Comparison of ENCODE assay signal across 28 cellular contexts in genomic region chr10:45058580-45058979, GRCh38. TPM values are rescaled to one million over a fixed set of nuclear protein-coding genes. Genes with fewer than 3 reads are reported as not detected.
DNase-seq lines count a peak whose midpoint lies in the region; ATAC-seq and TF ChIP-seq lines count a peak whose summit lies in the region.
"Had no signal": no experiment of that assay in that cellular context is flagged by ENCODE, and none has a peak within 500 bp of the region (broad histone marks: within the 10 kb centered on the region; RNA-seq: fewer than 3 reads in every experiment).

No MANE protein-coding gene starts in this region.

- H3K36me3 ChIP-seq in A673 (ENCODE audit: insufficient read depth, low read length, poor library complexity, severe bottlenecking) (no peaks in the 10 kb centered on the region), SK-N-MC (ENCODE audit: insufficient read depth, low read length) (no peaks in the 10 kb centered on the region), esophagus squamous epithelium (no peaks in the 10 kb centered on the region)
- H3K36me3 ChIP-seq: esophagus muscularis mucosa, heart right ventricle had no signal

- BruUV-seq in A673 (replicated peaks; lab: Mats Ljungman, UMichigan): no TSS peak

- H3K9me3 ChIP-seq in A673 (ENCODE audit: low read depth, low read length, poor library complexity, severe bottlenecking) (no peaks in the 10 kb centered on the region), SK-N-MC (ENCODE audit: low read depth, low read length) (no peaks in the 10 kb centered on the region), esophagus squamous epithelium (no peaks in the 10 kb centered on the region)
- no peaks in the 10 kb centered on the region for H3K9me3 ChIP-seq in CD4-positive, alpha-beta T cell (ENCODE audit: control insufficient read depth, low read length)
- H3K9me3 ChIP-seq: esophagus muscularis mucosa, heart right ventricle had no signal

- TF ChIP-seq CTCF in A673 (conservative IDR thresholded peaks at IDR 0.05; ENCODE audit: low read depth, low read length) (no peak), HL-60 (IDR thresholded peaks at IDR 0.05; ENCODE audit: insufficient read depth, low read length) (no peak), esophagus squamous epithelium (IDR thresholded peaks at IDR 0.05) (no peak)
- TF ChIP-seq CTCF in CD4-positive, alpha-beta T cell (IDR thresholded peaks at IDR 0.05): no peak

- intact Hi-C loops in A673 (cut with micrococcal nuclease; ENCODE audit: unreplicated experiment) (no loop called here), esophagus squamous epithelium (cut with DNase I) (no loop called here)
- intact Hi-C loops in CD4-positive, alpha-beta T cell (cut with DNase I, micrococcal nuclease): no loop called here

- no peaks in the 10 kb centered on the region for H3K36me3 Mint-ChIP-seq in CD4-positive, alpha-beta T cell (ENCODE audit: low read depth)
- H3K36me3 Mint-ChIP-seq: activated naive CD8-positive, alpha-beta T cell; brain; CD8-positive, alpha-beta memory T cell; T-cell; type B pancreatic cell; WTC11 had no signal

- H3K27ac Mint-ChIP-seq in CD4-positive, alpha-beta T cell: no peak overlapping the region
- H3K27ac Mint-ChIP-seq: activated CD8-positive, alpha-beta T cell treated with anti-CD3 and anti-CD28 coated beads, Interleukin-2, amount 10 ng/mL, durations not matched to agents 7 days and 5 days; activated naive CD8-positive, alpha-beta T cell; activated T-cell treated with anti-CD3 and anti-CD28 coated beads, Interleukin-2, amount 50 U/mL, for 72 hours; brain; T-cell; type B pancreatic cell; WTC11 had no signal

- H3K4me3 ChIP-seq in A673 (ENCODE audit: low read depth, low read length, poor library complexity, severe bottlenecking): no peak overlapping the region
- no peak overlapping the region for H3K4me3 ChIP-seq in HL-60 (replicated peaks; ENCODE audit: insufficient read depth, low read length)
- H3K4me3 ChIP-seq in SK-N-MC: no peak overlapping the region
- no peak overlapping the region for H3K4me3 ChIP-seq in esophagus squamous epithelium
- H3K4me3 ChIP-seq: esophagus muscularis mucosa, heart right ventricle had no signal

- WGBS in esophagus squamous epithelium, 2 donors: 14 to 43% methylated on average over 1 of the region's 1 CpG

- H3K9me3 Mint-ChIP-seq in CD4-positive, alpha-beta T cell: no peaks in the 10 kb centered on the region
- H3K9me3 Mint-ChIP-seq: activated T-cell treated with anti-CD3 and anti-CD28 coated beads, Interleukin-2, amount 50 U/mL, for 72 hours; CD8-positive, alpha-beta memory T cell; T-cell; type B pancreatic cell had no signal

- no peaks in the 10 kb centered on the region for H3K4me1 ChIP-seq in A673 (ENCODE audit: insufficient read depth, low read length, poor library complexity, severe bottlenecking)
- H3K4me1 ChIP-seq in esophagus squamous epithelium: peaks cover 0 to 39% (median 7%) of the 10 kb centered on the region in 3 donors
- H3K4me1 ChIP-seq: esophagus muscularis mucosa had no signal

- CTCF ChIA-PET in A673 (lab: Charles Lee): no interaction called here
- CTCF ChIA-PET in CD4-positive, alpha-beta T cell (lab: Charles Lee): no interaction called here

- peaks cover 22% of the 10 kb centered on the region for H3K27me3 Mint-ChIP-seq in CD4-positive, alpha-beta T cell
- H3K27me3 Mint-ChIP-seq: brain, type B pancreatic cell had no signal

- H3K4me3 Mint-ChIP-seq in CD4-positive, alpha-beta T cell: no peak overlapping the region
- H3K4me3 Mint-ChIP-seq: activated CD8-positive, alpha-beta T cell treated with anti-CD3 and anti-CD28 coated beads, Interleukin-2, amount 10 ng/mL, durations not matched to agents 7 days and 5 days; activated naive CD8-positive, alpha-beta T cell; activated T-cell treated with anti-CD3 and anti-CD28 coated beads, Interleukin-2, amount 50 U/mL, for 72 hours; brain; CD8-positive, alpha-beta memory T cell; T-cell; type B pancreatic cell; WTC11 had no signal

- no peak overlapping the region for H3K27ac ChIP-seq in A673 (ENCODE audit: low read depth, low read length, poor library complexity, severe bottlenecking)
- H3K27ac ChIP-seq in HL-60 (replicated peaks): no peak overlapping the region
- H3K27ac ChIP-seq in SK-N-MC: no peak overlapping the region
- H3K27ac ChIP-seq in esophagus squamous epithelium: peak overlapping the region in 3 of 4 donors; percentile 16 to 51 (median 43)
- H3K27ac ChIP-seq in CD4-positive, alpha-beta T cell (ENCODE audit: low read depth, low read length): no peak overlapping the region
- H3K27ac ChIP-seq: esophagus muscularis mucosa, heart right ventricle had no signal

- POLR2A ChIA-PET in A673 (lab: Charles Lee; ENCODE audit: low non-redundant PET): no interaction called here
- POLR2A ChIA-PET in CD4-positive, alpha-beta T cell (lab: Charles Lee): no interaction called here

- no peak for TF ChIP-seq POLR2A in esophagus squamous epithelium (IDR thresholded peaks at IDR 0.05)

- ATAC-seq in CD4-positive, alpha-beta T cell (ENCODE audit: poor library complexity): no peak
- ATAC-seq: activated CD8-positive, alpha-beta T cell treated with anti-CD3 and anti-CD28 coated beads, Interleukin-2, amount 10 ng/mL, durations not matched to agents 7 days and 5 days; activated T-cell treated with anti-CD3 and anti-CD28 coated beads, Interleukin-2, amount 50 U/mL, for 72 hours; heart right ventricle; stimulated activated naive CD8-positive, alpha-beta T cell treated with anti-CD3 and anti-CD28 coated beads, Interleukin-15, Interleukin-2, amounts not matched to agents 100 U/mL and 50 U/mL, for 24 hours; T-cell; WTC11 had no signal

- DNase-seq in A673 (ENCODE audit: low spot score): peak; percentile 41
- peak; percentile 2 to 38 for DNase-seq in HL-60 (ENCODE audit: low read depth in 1 of 2, low spot score in 1 of 2)
- peak; percentile 1 for DNase-seq in SK-N-MC (ENCODE audit: low read depth, low spot score)
- no peak for DNase-seq in esophagus squamous epithelium (lab: John Stamatoyannopoulos, UW)
- no peak for DNase-seq in ecto neural progenitor cell (ENCODE audit: low spot score)
- DNase-seq in GM19238 (ENCODE audit: insufficient read length, low spot score): no peak
- DNase-seq in mucosa of gallbladder (ENCODE audit: low spot score): no peak
- DNase-seq in CD4-positive, alpha-beta T cell: no peak
- DNase-seq: ACHN; activated CD8-positive, alpha-beta T cell treated with anti-CD3 and anti-CD28 coated beads, Interleukin-2, amount 10 ng/mL, durations not matched to agents 7 days and 5 days; activated T-cell treated with anti-CD3 and anti-CD28 coated beads, Interleukin-2, amount 50 U/mL, for 72 hours; CD8-positive, alpha-beta memory T cell; DND-41; heart right ventricle; IMR-90; islet precursor cell; mesenchymal stem cell; NCI-H1092; NCI-H2107; NCI-H526 treated with DMSO at 0.1 percent for 48 hours; stimulated activated CD4-positive, alpha-beta T cell treated with anti-CD3 and anti-CD28 coated beads, Interleukin-15, amount 100 ng/mL, for 24 hours; stimulated activated naive CD8-positive, alpha-beta T cell treated with anti-CD3 and anti-CD28 coated beads, Interleukin-15, Interleukin-2, amounts not matched to agents 100 U/mL and 50 U/mL, for 24 hours; T-cell had no signal

- H3K4me1 Mint-ChIP-seq in CD4-positive, alpha-beta T cell (ENCODE audit: low read depth): no peaks in the 10 kb centered on the region
- H3K4me1 Mint-ChIP-seq: brain; CD8-positive, alpha-beta memory T cell; T-cell had no signal

- no peak overlapping the region for H3K9ac ChIP-seq in SK-N-MC (ENCODE audit: insufficient read length)

- H3K27me3 ChIP-seq in A673 (replicated peaks; ENCODE audit: insufficient read depth, low read depth, low read length, poor library complexity): no peaks in the 10 kb centered on the region
- H3K27me3 ChIP-seq in HL-60 (ENCODE audit: insufficient read depth, poor library complexity, severe bottlenecking): no peaks in the 10 kb centered on the region
- no peaks in the 10 kb centered on the region for H3K27me3 ChIP-seq in esophagus squamous epithelium
- peaks cover 6% of the 10 kb centered on the region for H3K27me3 ChIP-seq in CD4-positive, alpha-beta T cell (ENCODE audit: control insufficient read depth, insufficient read depth, low read length)
- H3K27me3 ChIP-seq: esophagus muscularis mucosa had no signal

RNA-seq across cellular contexts. Expression of gene ZNF22, which starts 57.9 kb away (rescaled TPM):
- total RNA-seq in A673 (2021): 41.8 and 42.1 TPM in 2 replicates
- 10 to 100 TPM in 2 of 4 donors, 1 to 10 TPM in 2; 3.6 to 14.5 (median 8.0) TPM for total RNA-seq in esophagus squamous epithelium
- total RNA-seq in mucosa of gallbladder: 16.5 TPM
- 10 to 100 TPM; 14.1 to 15.3 TPM for total RNA-seq in CD4-positive, alpha-beta T cell

Comparison
In these comparisons a context has a peak if more than half of its experiments do, and no peak if none do; other contexts are left out.
1. DNase-seq: peak in A673 (single experiment), HL-60 (2 of 2) and SK-N-MC (single experiment); none in esophagus squamous epithelium (single experiment), ecto neural progenitor cell (single experiment), GM19238 (single experiment), mucosa of gallbladder (single experiment) and CD4-positive, alpha-beta T cell (0 of 10).
2. H3K27ac ChIP-seq: peak in esophagus squamous epithelium (3 of 4); none in A673 (single experiment), HL-60 (single experiment), SK-N-MC (single experiment) and CD4-positive, alpha-beta T cell (single experiment).